ENCODE assay signal across 18 cellular contexts in the genomic region with DNA sequence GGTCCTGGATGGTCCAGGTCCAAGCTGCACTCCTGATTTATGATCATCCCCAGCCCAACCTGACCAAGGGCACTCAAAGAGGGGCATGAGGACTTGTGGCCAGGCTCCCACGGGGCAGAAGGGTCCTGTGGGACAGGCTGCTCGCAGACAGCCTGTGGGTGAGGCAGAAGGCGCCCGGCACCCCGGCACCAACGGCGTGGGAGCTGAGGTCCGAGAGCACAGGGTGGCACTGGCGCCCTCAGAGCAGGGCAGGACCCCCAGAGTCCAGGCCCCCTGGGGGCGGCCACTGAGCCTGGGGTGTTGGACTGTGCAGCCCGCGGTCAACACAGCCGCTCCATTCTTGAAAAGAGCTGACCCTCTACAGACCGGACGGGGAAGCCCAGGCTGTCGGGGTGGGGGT. TPM values are rescaled to one million over a fixed set of nuclear protein-coding genes. Genes with fewer than 3 reads are reported as not detected.
"Had no signal": no experiment of that assay in that cellular context is flagged by ENCODE, and none has a peak within 500 bp of the region (broad histone marks: within the 10 kb centered on the region; RNA-seq: fewer than 3 reads in every experiment).

No MANE protein-coding gene starts in this region.

- H3K36me3 Mint-ChIP-seq: activated naive CD4-positive, alpha-beta T cell treated with anti-CD3 and anti-CD28 coated beads, Interleukin-2, amount 10 ng/mL, durations not matched to agents 7 days and 5 days; stimulated activated naive B cell treated with anti-CD40 and anti-IgM and Interleukin-4, amounts not matched to agents 10 μg/mL and 1 μg/mL and 100 μg/mL, for 72 hours had no signal

- H3K4me3 Mint-ChIP-seq: activated naive CD4-positive, alpha-beta T cell treated with anti-CD3 and anti-CD28 coated beads, Interleukin-2, amount 10 ng/mL, durations not matched to agents 7 days and 5 days; stimulated activated naive B cell treated with anti-CD40 and anti-IgM and Interleukin-4, amounts not matched to agents 10 μg/mL and 1 μg/mL and 100 μg/mL, for 72 hours had no signal

- H3K9me3 ChIP-seq: mucosa of descending colon, psoas muscle, right lobe of liver, tibial nerve had no signal

- H3K27ac ChIP-seq: psoas muscle, right lobe of liver, tibial nerve had no signal

- H3K4me3 ChIP-seq: mucosa of descending colon, psoas muscle, right lobe of liver, tibial nerve had no signal

- H3K9me3 Mint-ChIP-seq: activated naive CD4-positive, alpha-beta T cell treated with anti-CD3 and anti-CD28 coated beads, Interleukin-2, amount 10 ng/mL, durations not matched to agents 7 days and 5 days; naive thymus-derived CD8-positive, alpha-beta T cell; stimulated activated naive B cell treated with anti-CD40 and anti-IgM and Interleukin-4, amounts not matched to agents 10 μg/mL and 1 μg/mL and 100 μg/mL, for 72 hours had no signal

- ATAC-seq: mucosa of descending colon; naive thymus-derived CD8-positive, alpha-beta T cell; psoas muscle; right lobe of liver; stimulated activated naive B cell treated with anti-CD40 and anti-IgM and Interleukin-4, amounts not matched to agents 10 μg/mL and 1 μg/mL and 100 μg/mL, for 72 hours had no signal

- H3K36me3 ChIP-seq: right lobe of liver, tibial nerve had no signal

- H3K4me1 ChIP-seq: psoas muscle, right lobe of liver had no signal

- DNase-seq: activated CD4-positive, alpha-beta T cell treated with anti-CD3 and anti-CD28 coated beads, Interleukin-2, amount 50 U/mL, for 4 hours; activated CD4-positive, CD25-positive, alpha-beta regulatory T cell; activated naive CD4-positive, alpha-beta T cell treated with anti-CD3 and anti-CD28 coated beads, Interleukin-2, amount 10 ng/mL, durations not matched to agents 7 days and 5 days; cerebellar nuclear complex; dermis blood vessel endothelial cell; erythroblast; hippocampal formation; mammary epithelial cell; nucleus accumbens; psoas muscle; stimulated activated CD4-positive, alpha-beta T cell treated with anti-CD3 and anti-CD28 coated beads, Interleukin-2, amount 100 ng/mL, for 24 hours; stimulated activated naive B cell treated with anti-CD40 and anti-IgM and Interleukin-4, amounts not matched to agents 10 μg/mL and 1 μg/mL and 100 μg/mL, for 72 hours had no signal

- H3K27ac Mint-ChIP-seq: activated naive CD4-positive, alpha-beta T cell treated with anti-CD3 and anti-CD28 coated beads, Interleukin-2, amount 10 ng/mL, durations not matched to agents 7 days and 5 days; naive thymus-derived CD8-positive, alpha-beta T cell had no signal

RNA-seq across cellular contexts. Expression of gene IL17REL, which starts 3.3 kb away (rescaled TPM):
- total RNA-seq: mammary epithelial cell; naive thymus-derived CD8-positive, alpha-beta T cell; psoas muscle; right lobe of liver; subcutaneous adipose tissue; T-helper 2 cell treated with Interferon-gamma antibody and Interleukin-4, amounts not matched to agents 100 ng/mL and 5 ng/mL, for 36 hours; tibial nerve had no signal

RNA-seq across cellular contexts. Expression of gene TTLL8, which starts 48.8 kb away (rescaled TPM):
- total RNA-seq: dermis blood vessel endothelial cell; mammary epithelial cell; mucosa of descending colon; naive thymus-derived CD8-positive, alpha-beta T cell; psoas muscle; right lobe of liver; subcutaneous adipose tissue; T-helper 2 cell treated with Interferon-gamma antibody and Interleukin-4, amounts not matched to agents 100 ng/mL and 5 ng/mL, for 36 hours; tibial nerve had no signal
